ENCODE assay signal across 8 cellular contexts in genomic region chr2:105294844-105295481, GRCh38. TPM values are rescaled to one million over a fixed set of nuclear protein-coding genes. Genes with fewer than 3 reads are reported as not detected.
A peak's percentile ranks its signal among the peaks of the same experiment; 100 is the strongest.
DNase-seq lines count a peak whose midpoint lies in the region; ATAC-seq, FAIRE-seq and TF ChIP-seq lines count a peak whose summit lies in the region.

No MANE protein-coding gene starts in this region.

- H2BK120ac ChIP-seq in H1 (replicated peaks; ENCODE audit: low read depth, low read length): no peak overlapping the region
- no peak overlapping the region for H2BK120ac ChIP-seq in mesendoderm (ENCODE audit: low read depth, low read length)

- POLR2A ChIA-PET in H1 (lab: Charles Lee; ENCODE audit: partially characterized antibody): interaction anchor here (1.3 kb wide), 1 partner anchor 16 kb away, joined by 6 read pairs; no protein-coding TSS in a partner anchor

- H3K9ac ChIP-seq in SK-N-MC (ENCODE audit: insufficient read length) (no peak overlapping the region), H1 (replicated peaks in 1 of 4; ENCODE audit: extremely low read depth in 1 of 4, low read depth in 3 of 4, low read length in 3 of 4) (no peak overlapping the region), mesendoderm (ENCODE audit: low read length) (no peak overlapping the region)

- ATAC-seq in HG03469 (IDR thresholded peaks at IDR 0.05; ENCODE audit: unreplicated experiment) (no peak), HG03565 (IDR thresholded peaks at IDR 0.05; ENCODE audit: unreplicated experiment) (no peak)

- H3K79me1 ChIP-seq in H1 (ENCODE audit: low read depth, low read length) (no peaks in the 10 kb centered on the region; the same call in 1 of the 2 replicates), mesendoderm (ENCODE audit: low read length) (no peaks in the 10 kb centered on the region)

- 63% methylated on average over 5 of the region's 5 CpGs; no CpG with 5 or more reads in 1 of the 2 experiments for WGBS in H1 (ENCODE audit: extremely low coverage in 1 of 2, insufficient coverage in 1 of 2, insufficient read length in 1 of 2, insufficient replicate concordance in 2 of 2, low coverage in 1 of 2, low lambda C conversion rate in 2 of 2, missing lambda C conversion rate in 1 of 2), 2 experiments
- no CpG with 5 or more reads among the region's 5 CpGs for WGBS in mesendoderm (ENCODE audit: extremely low coverage, insufficient coverage, low lambda C conversion rate)

- H2BK12ac ChIP-seq in H1 (ENCODE audit: low read depth, low read length): no peak overlapping the region

- H4K5ac ChIP-seq in H1 (ENCODE audit: insufficient read length, low read depth, low read length) (no peak overlapping the region), mesendoderm (ENCODE audit: low read length) (no peak overlapping the region)

- H2BK20ac ChIP-seq in H1 (ENCODE audit: low read length): no peak overlapping the region

- H4K20me1 ChIP-seq in H1 (replicated peaks in 1 of 2; ENCODE audit: control insufficient read depth in 1 of 2, insufficient read depth in 2 of 2, low read length in 2 of 2): peaks cover 0 to 6% of the 10 kb centered on the region in 2 experiments

- TF ChIP-seq CTCF in H1 (IDR thresholded peaks at IDR 0.05; ENCODE audit: control extremely low read depth in 1 of 3, insufficient read depth in 1 of 3, low read depth in 1 of 3, low read length in 3 of 3): peak; percentile 31 to 71 (median 71)

- H3K27ac ChIP-seq in SK-N-MC: no peak overlapping the region
- no peak overlapping the region for H3K27ac ChIP-seq in H1 (ENCODE audit: low read depth, low read length)
- no peak overlapping the region for H3K27ac ChIP-seq in mesendoderm (ENCODE audit: low read depth, low read length)

- TF ChIP-seq POLR2A in H1 (IDR thresholded peaks at IDR 0.05; ENCODE audit: control extremely low read depth in 1 of 2, low read depth in 2 of 2, low read length in 2 of 2): no peak

- H3K27me3 ChIP-seq in H1 (replicated peaks in 1 of 4; ENCODE audit: control insufficient read depth in 3 of 4, extremely low read depth in 1 of 4, insufficient read depth in 3 of 4, low read length in 3 of 4) (no peaks in the 10 kb centered on the region), mesendoderm (ENCODE audit: insufficient read depth, low read length, poor library complexity) (no peaks in the 10 kb centered on the region)

- H3K9me3 ChIP-seq in SK-N-MC (ENCODE audit: low read depth, low read length) (no peaks in the 10 kb centered on the region), H1 (ENCODE audit: insufficient read depth in 2 of 2, low read depth in 1 of 2, low read length in 1 of 2) (no peaks in the 10 kb centered on the region)

- H3K4me2 ChIP-seq in H1 (ENCODE audit: insufficient read depth in 1 of 2, low read depth in 2 of 2, low read length in 2 of 2) (no peak overlapping the region), mesendoderm (ENCODE audit: low read length) (no peak overlapping the region)

- H3K36me3 ChIP-seq in SK-N-MC (ENCODE audit: insufficient read depth, low read length) (peaks cover 44% of the 10 kb centered on the region), H1 (ENCODE audit: control insufficient read depth in 2 of 4, insufficient read depth in 4 of 4, low read length in 3 of 4) (peaks cover 0 to 17% (median 8%) of the 10 kb centered on the region in 4 experiments; a peak in 6 of 8 replicates), mesendoderm (ENCODE audit: control insufficient read depth, insufficient read depth, low read length) (peaks cover 3% of the 10 kb centered on the region)

- H3K56ac ChIP-seq in H1 (replicated peaks; ENCODE audit: insufficient read length, low read depth, low read length): no peak overlapping the region
- H3K56ac ChIP-seq in mesendoderm (ENCODE audit: low read length): peak overlapping the region; percentile 53

- H2AK5ac ChIP-seq in H1 (ENCODE audit: low read depth, low read length): no peak overlapping the region
- H2AK5ac ChIP-seq in mesendoderm (ENCODE audit: low read length): no peak overlapping the region

- H2AFZ ChIP-seq in H1 (ENCODE audit: low read length): no peak overlapping the region

- TF ChIP-seq RAD21 in H1 (IDR thresholded peaks at IDR 0.05 in 1 of 2, conservative IDR thresholded peaks at IDR 0.05 in 1 of 2; ENCODE audit: low read depth in 2 of 2, low read length in 2 of 2): peak; percentile 66 to 67

- TF ChIP-seq EP300 in H1 (IDR thresholded peaks at IDR 0.05; ENCODE audit: borderline replicate concordance in 1 of 2, low read depth in 2 of 2, low read length in 2 of 2): no peak

- H2BK15ac ChIP-seq in H1 (ENCODE audit: low read length): no peak overlapping the region
- no peak overlapping the region for H2BK15ac ChIP-seq in mesendoderm (replicated peaks; ENCODE audit: low read depth)

- H3K79me2 ChIP-seq in H1 (ENCODE audit: control insufficient read depth in 1 of 2, insufficient read depth in 2 of 2, low read length in 2 of 2) (peaks cover 0 to 3% of the 10 kb centered on the region in 2 experiments; a peak in 2 of 4 replicates), mesendoderm (ENCODE audit: control insufficient read depth, insufficient read depth, low read length) (no peaks in the 10 kb centered on the region)

- no peak overlapping the region for H4K91ac ChIP-seq in H1 (replicated peaks; ENCODE audit: insufficient read length, low read length)

- H3K4ac ChIP-seq in H1 (replicated peaks; ENCODE audit: insufficient read length, low read depth, low read length) (no peak overlapping the region), mesendoderm (ENCODE audit: low read depth, low read length) (no peak overlapping the region)

- H2BK5ac ChIP-seq in H1 (ENCODE audit: low read depth, low read length): no peak overlapping the region
- H2BK5ac ChIP-seq in mesendoderm (ENCODE audit: low read length): no peak overlapping the region

- H3K14ac ChIP-seq in H1 (ENCODE audit: insufficient read length): no peak overlapping the region

- H3K18ac ChIP-seq in H1 (ENCODE audit: extremely low read depth, low read length) (no peak overlapping the region), mesendoderm (ENCODE audit: low read length) (no peak overlapping the region)

- DNase-seq in stimulated activated CD4-positive, alpha-beta T cell treated with anti-CD3 and anti-CD28 coated beads, Interleukin-1b, Interleukin-23, amount 100 ng/mL, for 48 hours: peak; percentile 6
- DNase-seq in stimulated activated CD4-positive, alpha-beta T cell treated with anti-CD3 and anti-CD28 coated beads, Interleukin-4, amount 100 ng/mL, for 1 hour: no peak
- peak; percentile 42 for DNase-seq in HT1080 (ENCODE audit: low read depth)
- DNase-seq in SK-N-MC (ENCODE audit: low read depth, low spot score): peak; percentile 14
- DNase-seq in H1 (ENCODE audit: low read depth in 1 of 2, low spot score in 2 of 2): peak; percentile 44 to 74
- peak; percentile 91 for DNase-seq in mesendoderm

- no peaks in the 10 kb centered on the region; the same call in 1 of the 2 replicates for H3K23me2 ChIP-seq in H1 (ENCODE audit: low read depth, low read length)

- H3K4me1 ChIP-seq in H1 (replicated peaks in 1 of 4; ENCODE audit: control insufficient read depth in 3 of 4, insufficient read depth in 4 of 4, low read length in 3 of 4) (no peaks in the 10 kb centered on the region), mesendoderm (ENCODE audit: control insufficient read depth, low read depth, low read length) (no peaks in the 10 kb centered on the region)

- FAIRE-seq in H1 (lab: Jason Lieb, UNC): no peak

- no peak overlapping the region for H3K23ac ChIP-seq in H1 (ENCODE audit: insufficient read length)
- H3K23ac ChIP-seq in mesendoderm (ENCODE audit: low read length): no peak overlapping the region

- H3K4me3 ChIP-seq in SK-N-MC (no peak overlapping the region), H1 (ENCODE audit: extremely low read depth in 1 of 4, insufficient read depth in 2 of 4, low read depth in 3 of 4, low read length in 4 of 4) (no peak overlapping the region), mesendoderm (ENCODE audit: low read length) (no peak overlapping the region)

- CTCF ChIA-PET in H1 (lab: Charles Lee; ENCODE audit: partially characterized antibody): interaction anchor here (0.7 to 3.8 kb wide), 23 partner anchors 9 to 656 kb away, joined by 3 to 26 read pairs (median 4); no protein-coding TSS in a partner anchor

- H4K8ac ChIP-seq in H1 (ENCODE audit: extremely low read depth, insufficient read depth, low read length) (no peak overlapping the region), mesendoderm (ENCODE audit: low read depth, low read length) (no peak overlapping the region)

RNA-seq across cellular contexts. Expression of gene TGFBRAP1, which starts 34.6 kb away (rescaled TPM):
- total RNA-seq in HT1080 (2014; rRNA removed; shearing (Covaris generic)): 31.1 and 37.7 TPM in 2 replicates
- polyA plus RNA-seq in HT1080 (2015; cell fraction: cytosol; rRNA removed): 19.2 and 21.0 TPM in 2 replicates
- polyA plus RNA-seq in HT1080 (2015; cell fraction: nucleus; rRNA removed): 17.4 and 20.1 TPM in 2 replicates
- total RNA-seq in H1 (2021; fragmentation: NEBNext Ultra II Directional; extraction: Animal tissue kit (Norgen Biotek cat#: 25700)): 20.2 and 21.9 TPM in 2 replicates
- polyA plus RNA-seq in H1 (2011; rRNA removed): 11.2 and 11.7 TPM in 2 replicates
- polyA plus RNA-seq in H1 (2011; cell fraction: cytosol; rRNA removed): 10.0 TPM
- polyA plus RNA-seq in H1 (2011; cell fraction: nucleus; rRNA removed): 13.4 TPM
- 11.0 to 13.4 TPM (median 12.8 TPM) in 4 replicates for polyA plus RNA-seq in H1 (2012, experiment 1 of 2)
- 5.6 TPM for polyA plus RNA-seq in H1 (2012, experiment 2 of 2)
- polyA plus RNA-seq in H1 (2013, experiment 1 of 2): 9.6 TPM
- 10.2 TPM for polyA plus RNA-seq in H1 (2013, experiment 2 of 2)
- 16.0 and 18.8 TPM in 2 replicates for polyA minus RNA-seq in H1 (2011; rRNA and poly(A)+ RNA removed)
- polyA minus RNA-seq in H1 (2011; cell fraction: cytosol; rRNA and poly(A)+ RNA removed): 12.4 TPM
- polyA minus RNA-seq in H1 (2011; cell fraction: nucleus; rRNA and poly(A)+ RNA removed): 12.7 TPM
- 11.9 TPM for polyA plus RNA-seq in mesendoderm (2013, experiment 1 of 2)
- polyA plus RNA-seq in mesendoderm (2013, experiment 2 of 2): 12.3 TPM

RNA-seq across cellular contexts. Expression of gene C2orf49, which starts 42.4 kb away (rescaled TPM):
- 9.1 and 14.5 TPM in 2 replicates for total RNA-seq in HT1080 (2014; rRNA removed; shearing (Covaris generic))
- polyA plus RNA-seq in HT1080 (2015; cell fraction: cytosol; rRNA removed): 12.9 and 18.2 TPM in 2 replicates
- polyA plus RNA-seq in HT1080 (2015; cell fraction: nucleus; rRNA removed): 11.4 and 19.7 TPM in 2 replicates
- 14.4 and 19.9 TPM in 2 replicates for total RNA-seq in H1 (2021; fragmentation: NEBNext Ultra II Directional; extraction: Animal tissue kit (Norgen Biotek cat#: 25700))
- polyA plus RNA-seq in H1 (2011; rRNA removed): 3.9 and 5.6 TPM in 2 replicates
- polyA plus RNA-seq in H1 (2011; cell fraction: cytosol; rRNA removed): 12.0 TPM
- 2.0 TPM for polyA plus RNA-seq in H1 (2011; cell fraction: nucleus; rRNA removed)
- polyA plus RNA-seq in H1 (2012, experiment 1 of 2): 10.9 to 15.4 TPM (median 12.8 TPM) in 4 replicates
- polyA plus RNA-seq in H1 (2012, experiment 2 of 2): 3.7 TPM
- 18.3 TPM for polyA plus RNA-seq in H1 (2013, experiment 1 of 2)
- 16.8 TPM for polyA plus RNA-seq in H1 (2013, experiment 2 of 2)
- polyA minus RNA-seq in H1 (2011; rRNA and poly(A)+ RNA removed): 4.5 and 4.8 TPM in 2 replicates
- polyA minus RNA-seq in H1 (2011; cell fraction: cytosol; rRNA and poly(A)+ RNA removed): 5.4 TPM
- 11.3 TPM for polyA minus RNA-seq in H1 (2011; cell fraction: nucleus; rRNA and poly(A)+ RNA removed)
- 16.4 TPM for polyA plus RNA-seq in mesendoderm (2013, experiment 1 of 2)
- polyA plus RNA-seq in mesendoderm (2013, experiment 2 of 2): 15.7 TPM

RNA-seq across cellular contexts. Expression of gene GPR45, which starts 53.4 kb away (rescaled TPM):
- total RNA-seq in HT1080 (2014; rRNA removed; shearing (Covaris generic)): not detected in 2 replicates
- 0.06 TPM in 1 of 2 replicates, not detected in the other for polyA plus RNA-seq in HT1080 (2015; cell fraction: cytosol; rRNA removed)
- polyA plus RNA-seq in HT1080 (2015; cell fraction: nucleus; rRNA removed): not detected in 2 replicates
- total RNA-seq in H1 (2021; fragmentation: NEBNext Ultra II Directional; extraction: Animal tissue kit (Norgen Biotek cat#: 25700)): not detected in 2 replicates
- polyA plus RNA-seq in H1 (2011; rRNA removed): 0.21 TPM in 1 of 2 replicates, not detected in the other
- 0.13 TPM for polyA plus RNA-seq in H1 (2011; cell fraction: cytosol; rRNA removed)
- polyA plus RNA-seq in H1 (2011; cell fraction: nucleus; rRNA removed): 0.09 TPM
- polyA plus RNA-seq in H1 (2012, experiment 1 of 2): 0.19 TPM in 1 of 4 replicates, not detected in the others
- not detected for polyA plus RNA-seq in H1 (2012, experiment 2 of 2)
- polyA plus RNA-seq in H1 (2013, experiment 1 of 2): 0.18 TPM
- 0.22 TPM for polyA plus RNA-seq in H1 (2013, experiment 2 of 2)
- not detected in 2 replicates for polyA minus RNA-seq in H1 (2011; rRNA and poly(A)+ RNA removed)
- polyA minus RNA-seq in H1 (2011; cell fraction: cytosol; rRNA and poly(A)+ RNA removed): not detected
- not detected for polyA minus RNA-seq in H1 (2011; cell fraction: nucleus; rRNA and poly(A)+ RNA removed)
- 0.20 TPM for polyA plus RNA-seq in mesendoderm (2013, experiment 1 of 2)
- polyA plus RNA-seq in mesendoderm (2013, experiment 2 of 2): 0.17 TPM
